In the genomic region with DNA sequence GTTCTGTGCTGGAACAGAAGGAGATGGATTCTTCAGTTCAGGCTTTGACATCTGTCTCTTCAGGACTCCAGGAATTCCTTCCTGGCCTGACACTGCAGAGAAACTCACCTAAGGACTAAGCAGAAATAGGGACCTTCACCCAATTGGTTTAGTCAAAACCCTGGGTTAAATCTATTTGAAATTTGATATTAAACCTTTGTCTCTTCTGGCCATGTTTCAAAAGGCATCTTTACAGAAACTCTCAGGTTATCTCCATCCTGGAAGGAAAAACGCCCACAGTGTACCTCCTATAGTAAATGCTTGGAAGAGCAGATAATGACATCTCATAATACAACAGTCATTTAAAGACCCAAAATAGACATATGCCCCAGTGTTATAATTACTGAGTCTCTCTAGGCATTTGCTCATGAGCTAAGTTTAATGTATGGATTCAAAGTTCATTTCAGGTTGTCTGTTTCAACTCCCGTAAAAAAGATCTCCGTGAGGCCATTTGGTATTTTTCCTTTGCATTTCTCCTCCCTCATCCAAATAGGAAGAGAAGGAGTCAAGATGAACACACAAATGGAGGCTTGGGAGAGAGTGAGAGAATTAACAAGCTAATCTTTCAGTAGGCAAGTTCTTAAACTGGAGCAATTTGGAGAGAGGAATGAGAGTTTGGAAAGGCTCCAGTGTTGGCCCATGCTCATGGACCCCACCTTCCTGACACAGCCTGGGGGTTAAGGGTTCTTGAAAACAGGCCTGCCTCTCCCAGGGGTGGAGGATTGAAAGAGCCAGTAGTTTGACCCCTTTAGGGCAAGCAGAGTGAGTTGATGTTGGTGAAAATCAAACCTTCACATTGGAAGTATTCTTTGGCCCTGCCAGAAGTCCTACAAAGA, we compare ENCODE assay signal across 13 cellular contexts. TPM values are rescaled to one million over a fixed set of nuclear protein-coding genes. Genes with fewer than 3 reads are reported as not detected.
A peak's percentile ranks its signal among the peaks of the same experiment; 100 is the strongest.
DNase-seq lines count a peak whose midpoint lies in the region; ATAC-seq and TF ChIP-seq lines count a peak whose summit lies in the region.
"Had no signal": no experiment of that assay in that cellular context is flagged by ENCODE, and none has a peak within 500 bp of the region (broad histone marks: within the 10 kb centered on the region; RNA-seq: fewer than 3 reads in every experiment).

No MANE protein-coding gene starts in this region.

- in situ Hi-C loops in gastrocnemius medialis (cut with MboI; ENCODE audit: low sequenced_read_pairs in 4 of 4), result no loop called here

- peak overlapping the region; percentile 89 for H3K4me3 Mint-ChIP-seq in T-helper 2 cell treated with Interferon-gamma antibody and Interleukin-4, amounts not matched to agents 5 μg/mL and 100 μg/mL, for 36 hours
- H3K4me3 Mint-ChIP-seq in effector memory CD8-positive, alpha-beta T cell, result peak overlapping the region; percentile 37 to 91

- intact Hi-C loops in gastrocnemius medialis (cut with DNase I; ENCODE audit: low total_unique reads), result no loop called here

- H3K27me3 ChIP-seq in MG63 (no peaks in the 10 kb centered on the region), gastrocnemius medialis (peaks cover 48 to 65% (median 63%) of the 10 kb centered on the region in 3 donors)
- H3K27me3 ChIP-seq: adrenal gland had no signal

- TF ChIP-seq POLR2A in gastrocnemius medialis (IDR thresholded peaks at IDR 0.05), result no peak

- peak overlapping the region; percentile 56; the same call in 1 of the 2 replicates for H3K4me3 ChIP-seq in MG63
- no peak overlapping the region for H3K4me3 ChIP-seq in gastrocnemius medialis

- ATAC-seq in effector memory CD8-positive, alpha-beta T cell (replicated peaks), result no peak
- ATAC-seq in gastrocnemius medialis, result no peak

- TF ChIP-seq CTCF in gastrocnemius medialis (IDR thresholded peaks at IDR 0.05 in 4 of 5, conservative IDR thresholded peaks at IDR 0.05 in 1 of 5), result no peak

- H3K36me3 ChIP-seq in MG63 (no peaks in the 10 kb centered on the region; the same call in 1 of the 2 replicates), gastrocnemius medialis (no peaks in the 10 kb centered on the region)
- H3K36me3 ChIP-seq: adrenal gland had no signal

- H3K9me3 Mint-ChIP-seq in T-helper 2 cell treated with Interferon-gamma antibody and Interleukin-4, amounts not matched to agents 5 μg/mL and 100 μg/mL, for 36 hours, result no peaks in the 10 kb centered on the region
- no peaks in the 10 kb centered on the region for H3K9me3 Mint-ChIP-seq in effector memory CD8-positive, alpha-beta T cell

- peaks cover 9 to 11% of the 10 kb centered on the region in 2 donors for H3K4me1 ChIP-seq in gastrocnemius medialis

- H3K27ac ChIP-seq in gastrocnemius medialis, result peak overlapping the region in 3 of 4 donors; percentile 72 to 83 (median 79)

- H3K27ac Mint-ChIP-seq in T-helper 2 cell treated with Interferon-gamma antibody and Interleukin-4, amounts not matched to agents 5 μg/mL and 100 μg/mL, for 36 hours, result no peak overlapping the region
- no peak overlapping the region for H3K27ac Mint-ChIP-seq in effector memory CD8-positive, alpha-beta T cell
- H3K27ac Mint-ChIP-seq: activated CD8-positive, alpha-beta T cell treated with anti-CD3 and anti-CD28 coated beads, Interleukin-2, amount 10 ng/mL, durations not matched to agents 7 days and 5 days had no signal

- H3K36me3 Mint-ChIP-seq in T-helper 2 cell treated with Interferon-gamma antibody and Interleukin-4, amounts not matched to agents 5 μg/mL and 100 μg/mL, for 36 hours (ENCODE audit: low read depth), result peaks cover under 1% of the 10 kb centered on the region
- H3K36me3 Mint-ChIP-seq in effector memory CD8-positive, alpha-beta T cell (ENCODE audit: insufficient read depth), result peaks cover 11% of the 10 kb centered on the region

- DNase-seq in T-helper 2 cell treated with Interferon-gamma antibody and Interleukin-4, amounts not matched to agents 5 μg/mL and 100 μg/mL, for 36 hours (ENCODE audit: low spot score), result no peak
- DNase-seq in T-helper 2 cell, result no peak
- DNase-seq in MG63, result no peak
- DNase-seq in effector memory CD8-positive, alpha-beta T cell, result no peak
- no peak for DNase-seq in gastrocnemius medialis
- DNase-seq in GDM1 (lab: John Stamatoyannopoulos, UW), result no peak
- DNase-seq in DMS79 (lab: John Stamatoyannopoulos, UW), result no peak
- DNase-seq in iPS-NIHi11 (ENCODE audit: low spot score), result no peak
- DNase-seq: activated CD8-positive, alpha-beta T cell treated with anti-CD3 and anti-CD28 coated beads, Interleukin-2, amount 10 ng/mL, durations not matched to agents 7 days and 5 days; adrenal gland; DMS153; NCI-H2227 treated with DMSO at 0.1 percent for 48 hours; T-helper 9 cell had no signal

- H3K9me3 ChIP-seq in MG63, result no peaks in the 10 kb centered on the region
- H3K9me3 ChIP-seq in gastrocnemius medialis, result no peaks in the 10 kb centered on the region
- H3K9me3 ChIP-seq: adrenal gland had no signal

- peaks cover 86% of the 10 kb centered on the region for H3K27me3 Mint-ChIP-seq in T-helper 2 cell treated with Interferon-gamma antibody and Interleukin-4, amounts not matched to agents 5 μg/mL and 100 μg/mL, for 36 hours (ENCODE audit: low read depth)
- peaks cover 63 to 89% of the 10 kb centered on the region in 2 donors for H3K27me3 Mint-ChIP-seq in effector memory CD8-positive, alpha-beta T cell

- H3K4me1 Mint-ChIP-seq in T-helper 2 cell treated with Interferon-gamma antibody and Interleukin-4, amounts not matched to agents 5 μg/mL and 100 μg/mL, for 36 hours (ENCODE audit: low read depth), result peaks cover 57% of the 10 kb centered on the region
- H3K4me1 Mint-ChIP-seq in effector memory CD8-positive, alpha-beta T cell (ENCODE audit: low read depth in 2 of 2), result peaks cover 21 to 26% of the 10 kb centered on the region in 2 donors

RNA-seq across cellular contexts. Expression of gene HOXB4, which starts 5.8 kb away (rescaled TPM):
- total RNA-seq in MG63 (2014; rRNA removed; shearing (Covaris generic); ENCODE audit: low replicate concordance), result 0.86 and 4.2 TPM in 2 replicates
- total RNA-seq in gastrocnemius medialis, result 1 to 10 TPM in 1 of 4 donors, under 1 TPM in 3; 0.18 to 1.8 (median 0.51) TPM

RNA-seq across cellular contexts. Expression of gene HOXB3, which starts 6.1 kb away (rescaled TPM):
- 2.1 and 4.6 TPM in 2 replicates for total RNA-seq in MG63 (2014; rRNA removed; shearing (Covaris generic); ENCODE audit: low replicate concordance)
- 1 to 10 TPM; 1.3 to 5.5 (median 2.2) TPM for total RNA-seq in gastrocnemius medialis

RNA-seq across cellular contexts. Expression of gene HOXB5, which starts 9.6 kb away (rescaled TPM):
- total RNA-seq in MG63 (2014; rRNA removed; shearing (Covaris generic); ENCODE audit: low replicate concordance), result not detected in 2 replicates
- not detected for total RNA-seq in gastrocnemius medialis
- total RNA-seq: activated CD8-positive, alpha-beta T cell treated with anti-CD3 and anti-CD28 coated beads, Interleukin-2, amount 10 ng/mL, durations not matched to agents 7 days and 5 days had no signal

RNA-seq across cellular contexts. Expression of gene HOXB6, which starts 20.8 kb away (rescaled TPM):
- 7.0 and 7.7 TPM in 2 replicates for total RNA-seq in MG63 (2014; rRNA removed; shearing (Covaris generic); ENCODE audit: low replicate concordance)
- total RNA-seq in gastrocnemius medialis, result 1 to 10 TPM in 2 of 4 donors, under 1 TPM in 2; 0.55 to 3.0 (median 1.3) TPM
- total RNA-seq: activated CD8-positive, alpha-beta T cell treated with anti-CD3 and anti-CD28 coated beads, Interleukin-2, amount 10 ng/mL, durations not matched to agents 7 days and 5 days had no signal

RNA-seq across cellular contexts. Expression of gene HOXB7, which starts 26.9 kb away (rescaled TPM):
- total RNA-seq in MG63 (2014; rRNA removed; shearing (Covaris generic); ENCODE audit: low replicate concordance), result 9.8 and 30.6 TPM in 2 replicates
- total RNA-seq in gastrocnemius medialis, result 1 to 10 TPM in 1 of 4 donors, under 1 TPM in 3; 0.36 to 3.0 (median 0.65) TPM
